ENCODE assay signal across 9 cellular contexts in genomic region chr12:65891987-65892481, GRCh38.
DNase-seq lines count a peak whose midpoint lies in the region; ATAC-seq and TF ChIP-seq lines count a peak whose summit lies in the region.
"Had no signal": no experiment of that assay in that cellular context is flagged by ENCODE, and none has a peak within 500 bp of the region (broad histone marks: within the 10 kb centered on the region; RNA-seq: fewer than 3 reads in every experiment).

No MANE protein-coding gene starts in this region.

- peak overlapping the region; percentile 18 for H4K91ac ChIP-seq in mesenchymal stem cell (ENCODE audit: low read length)

- H3K4me1 ChIP-seq in Loucy (ENCODE audit: insufficient read depth, low read length, poor library complexity, severe bottlenecking) (peaks cover 25% of the 10 kb centered on the region), mesenchymal stem cell (ENCODE audit: control insufficient read depth, insufficient read depth, low read depth, low read length) (peaks cover 19% of the 10 kb centered on the region)

- no peak overlapping the region for H3K14ac ChIP-seq in mesenchymal stem cell (ENCODE audit: low read length in 2 of 2)

- H3K4me2 ChIP-seq in Loucy (ENCODE audit: low read depth, low read length, poor library complexity, severe bottlenecking) = peak overlapping the region; percentile 50
- H3K4me2 ChIP-seq in mesenchymal stem cell (ENCODE audit: low read length, poor library complexity, severe bottlenecking) = peak overlapping the region; percentile 52
- H3K4me2 ChIP-seq: KMS-11 had no signal

- H3K23ac ChIP-seq in mesenchymal stem cell (ENCODE audit: low read length in 2 of 2) = peak overlapping the region in 1 of 2 experiments; percentile 24

- peak overlapping the region; percentile 38 for H2AK5ac ChIP-seq in mesenchymal stem cell (ENCODE audit: low read length, severe bottlenecking)

- H2BK5ac ChIP-seq in mesenchymal stem cell (ENCODE audit: low read depth, low read length, poor library complexity, severe bottlenecking) = no peak overlapping the region

- no peaks in the 10 kb centered on the region for H3K9me2 ChIP-seq in Loucy (replicated peaks; ENCODE audit: low read depth, low read length)

- H3K4me3 ChIP-seq in Loucy (ENCODE audit: low read length, poor library complexity, severe bottlenecking) = no peak overlapping the region
- peak overlapping the region in 1 of 2 experiments; percentile 60 for H3K4me3 ChIP-seq in mesenchymal stem cell (ENCODE audit: insufficient read depth in 1 of 2, low read depth in 1 of 2, low read length in 2 of 2)

- H3K36me3 ChIP-seq in Loucy (ENCODE audit: insufficient read depth, low read length) = no peaks in the 10 kb centered on the region
- peaks cover 3 to 38% of the 10 kb centered on the region in 2 experiments for H3K36me3 ChIP-seq in mesenchymal stem cell (ENCODE audit: control insufficient read depth in 1 of 2, insufficient read depth in 2 of 2, low read depth in 1 of 2, low read length in 2 of 2)

- peak overlapping the region; percentile 62 for H4K8ac ChIP-seq in mesenchymal stem cell (ENCODE audit: low read length)

- H3K79me2 ChIP-seq in Loucy (ENCODE audit: insufficient read depth, low read length) = no peaks in the 10 kb centered on the region

- whole genome bisulfite sequencing in mesenchymal stem cell = 12% methylated on average over 7 of the region's 10 CpGs

- H3K27ac ChIP-seq in mesenchymal stem cell (ENCODE audit: low read length, poor library complexity, severe bottlenecking) = peak overlapping the region; percentile 94
- H3K27ac ChIP-seq: KMS-11 had no signal

- H2BK12ac ChIP-seq in mesenchymal stem cell (ENCODE audit: low read length in 2 of 2) = peak overlapping the region in 1 of 2 experiments; percentile 86

- H3K18ac ChIP-seq in mesenchymal stem cell (ENCODE audit: low read depth in 1 of 2, low read length in 2 of 2) = peak overlapping the region; percentile 89 to 95

- H2BK120ac ChIP-seq in mesenchymal stem cell (ENCODE audit: low read depth, low read length) = no peak overlapping the region

- no peak for TF ChIP-seq CTCF in Loucy (conservative IDR thresholded peaks at IDR 0.05; ENCODE audit: low read length)

- H3K9ac ChIP-seq in Loucy (ENCODE audit: low read depth, low read length, poor library complexity, severe bottlenecking) = no peak overlapping the region
- H3K9ac ChIP-seq in mesenchymal stem cell (ENCODE audit: low read length) = peak overlapping the region; percentile 90
- H3K9ac ChIP-seq: KMS-11 had no signal

- H2BK15ac ChIP-seq in mesenchymal stem cell (ENCODE audit: low read depth, poor library complexity, severe bottlenecking) = no peak overlapping the region

- DNase-seq in dedifferentiated amniotic fluid mesenchymal stem cell (ENCODE audit: extremely low spot score) (peak; percentile 97), mesenchymal stem cell (peak; percentile 95), activated gamma-delta T cell treated with Interleukin-2 at 50 U/mL for 16 hours (no peak), DMS79 treated with DMSO at 0.1 percent for 48 hours (lab: John Stamatoyannopoulos, UW) (no peak)
- DNase-seq: effector memory CD8-positive, alpha-beta T cell had no signal

- ATAC-seq in GM21390 (IDR thresholded peaks at IDR 0.05; ENCODE audit: unreplicated experiment) (no peak), GM18498 (IDR thresholded peaks at IDR 0.05; ENCODE audit: unreplicated experiment) (no peak)
- ATAC-seq: effector memory CD8-positive, alpha-beta T cell had no signal

- H3K4ac ChIP-seq in mesenchymal stem cell (ENCODE audit: low read depth in 1 of 2, low read length in 2 of 2) = peak overlapping the region; percentile 81 to 89

- H2AFZ ChIP-seq in Loucy (ENCODE audit: low read length) = no peak overlapping the region
- H2AFZ ChIP-seq in mesenchymal stem cell (ENCODE audit: low read depth, low read length) = no peak overlapping the region

- H4K20me1 ChIP-seq in Loucy (ENCODE audit: insufficient read depth, low read length, poor library complexity, severe bottlenecking) = no peaks in the 10 kb centered on the region

- no peaks in the 10 kb centered on the region for H3K9me3 ChIP-seq in Loucy (ENCODE audit: insufficient read depth, low read depth, low read length)
- H3K9me3 ChIP-seq in mesenchymal stem cell (ENCODE audit: control insufficient read depth, low read length) = no peaks in the 10 kb centered on the region

- H3K27me3 ChIP-seq in Loucy (ENCODE audit: insufficient read depth, low read length, poor library complexity, severe bottlenecking) (no peaks in the 10 kb centered on the region), mesenchymal stem cell (ENCODE audit: control insufficient read depth in 1 of 2, insufficient read depth in 1 of 2, low read length in 2 of 2) (no peaks in the 10 kb centered on the region)

- no peaks in the 10 kb centered on the region for H3K79me1 ChIP-seq in mesenchymal stem cell (replicated peaks; ENCODE audit: low read length, poor library complexity, severe bottlenecking)

- H3F3A ChIP-seq in Loucy (ENCODE audit: low read depth) = no peaks in the 10 kb centered on the region

Comparison
In these comparisons a context has a peak if more than half of its experiments do, and no peak if none do; other contexts are left out.
1. DNase-seq: peak in dedifferentiated amniotic fluid mesenchymal stem cell (single experiment) and mesenchymal stem cell (single experiment); none in activated gamma-delta T cell treated with Interleukin-2 at 50 U/mL for 16 hours (single experiment) and DMS79 treated with DMSO at 0.1 percent for 48 hours (single experiment).